16 cellular contexts compared by ENCODE assay signal in the genomic region with DNA sequence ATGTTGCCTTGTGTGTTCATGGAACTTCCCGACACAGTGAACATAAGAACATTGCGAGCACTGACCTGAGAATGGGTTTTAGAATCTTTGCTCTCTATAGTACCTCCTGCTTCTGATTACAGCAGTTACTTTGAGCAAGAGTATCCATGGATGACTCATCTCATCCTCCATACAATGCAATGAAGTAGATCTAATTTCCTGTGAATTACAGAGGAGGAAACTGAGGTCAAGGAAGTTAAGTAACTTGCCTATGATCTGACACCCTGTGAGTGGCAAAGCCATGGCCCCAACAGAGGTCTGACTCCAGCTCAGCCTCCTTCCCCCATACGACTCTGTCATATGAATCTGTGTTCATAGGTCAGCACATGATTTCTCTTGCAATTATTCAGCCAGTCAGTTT.
"Had no signal": no experiment of that assay in that cellular context is flagged by ENCODE, and none has a peak within 500 bp of the region (broad histone marks: within the 10 kb centered on the region; RNA-seq: fewer than 3 reads in every experiment).

No MANE protein-coding gene starts in this region.

- H3K9me3 Mint-ChIP-seq: activated naive CD8-positive, alpha-beta T cell treated with anti-CD3 and anti-CD28 coated beads for 36 hours; nephron progenitor cell had no signal

- H3K9me3 ChIP-seq: gastrocnemius medialis, left lung, sigmoid colon, thyroid gland had no signal

- H3K4me3 Mint-ChIP-seq: activated B cell treated with CpG ODN at 0.5 μM for 24 hours; activated CD4-positive, alpha-beta memory T cell treated with anti-CD3 and anti-CD28 coated beads for 36 hours; activated naive CD8-positive, alpha-beta T cell treated with anti-CD3 and anti-CD28 coated beads for 36 hours; nephron progenitor cell; T-helper 2 cell treated with Interferon-gamma antibody and Interleukin-4, amounts not matched to agents 5 μg/mL and 100 μg/mL, for 36 hours had no signal

- DNase-seq: activated B cell treated with CpG ODN at 0.5 μM for 24 hours; activated CD4-positive, alpha-beta memory T cell treated with anti-CD3 and anti-CD28 coated beads for 36 hours; activated CD4-positive, alpha-beta T cell treated with anti-CD3 and anti-CD28 coated beads for 4 hours; activated naive CD8-positive, alpha-beta T cell treated with anti-CD3 and anti-CD28 coated beads for 36 hours; amygdala; central memory CD4-positive, alpha-beta T cell; gastrocnemius medialis; head of caudate nucleus; left lung; nephron progenitor cell; nucleus accumbens; sigmoid colon; stimulated activated CD8-positive, alpha-beta memory T cell treated with anti-CD3 and anti-CD28 coated beads, Interleukin-4, amount 100 ng/mL, for 48 hours; stimulated activated naive CD4-positive, alpha-beta T cell treated with Interleukin-2 at 50 U/mL for 16 hours; thyroid gland had no signal

- H3K36me3 ChIP-seq: gastrocnemius medialis, left lung, sigmoid colon, thyroid gland had no signal

- H3K4me1 Mint-ChIP-seq: activated B cell treated with CpG ODN at 0.5 μM for 24 hours; activated naive CD8-positive, alpha-beta T cell treated with anti-CD3 and anti-CD28 coated beads for 36 hours; nephron progenitor cell had no signal

- H3K27me3 ChIP-seq: gastrocnemius medialis, left lung, sigmoid colon, thyroid gland had no signal

- H3K27ac ChIP-seq: gastrocnemius medialis, left lung, sigmoid colon, thyroid gland had no signal

- H3K36me3 Mint-ChIP-seq: activated CD4-positive, alpha-beta memory T cell treated with anti-CD3 and anti-CD28 coated beads for 36 hours; activated naive CD8-positive, alpha-beta T cell treated with anti-CD3 and anti-CD28 coated beads for 36 hours had no signal

- H3K27ac Mint-ChIP-seq: activated B cell treated with CpG ODN at 0.5 μM for 24 hours; activated CD4-positive, alpha-beta memory T cell treated with anti-CD3 and anti-CD28 coated beads for 36 hours; activated naive CD8-positive, alpha-beta T cell treated with anti-CD3 and anti-CD28 coated beads for 36 hours; nephron progenitor cell; T-helper 2 cell treated with Interferon-gamma antibody and Interleukin-4, amounts not matched to agents 5 μg/mL and 100 μg/mL, for 36 hours had no signal

- H3K27me3 Mint-ChIP-seq: activated B cell treated with CpG ODN at 0.5 μM for 24 hours; activated CD4-positive, alpha-beta memory T cell treated with anti-CD3 and anti-CD28 coated beads for 36 hours; activated naive CD8-positive, alpha-beta T cell treated with anti-CD3 and anti-CD28 coated beads for 36 hours had no signal

- H3K4me3 ChIP-seq: gastrocnemius medialis, left lung, sigmoid colon, thyroid gland had no signal

- H3K4me1 ChIP-seq: gastrocnemius medialis, left lung, sigmoid colon, thyroid gland had no signal
